11 cellular contexts compared by ENCODE assay signal in the genomic region with DNA sequence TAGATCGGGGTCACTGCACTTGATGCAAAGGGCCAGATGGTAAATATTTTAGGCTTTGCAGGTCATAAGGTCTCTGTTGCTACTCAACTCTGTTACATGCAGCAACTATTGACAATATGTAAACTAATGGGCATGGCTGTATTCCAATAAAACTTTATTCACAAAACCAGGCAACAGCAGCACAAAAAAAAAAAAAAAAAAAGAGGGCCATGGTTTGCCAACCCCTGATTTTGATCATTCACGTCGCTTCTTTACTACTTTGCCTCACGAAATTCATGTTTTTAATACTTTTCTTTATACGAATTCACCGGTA.
"Had no signal": no experiment of that assay in that cellular context is flagged by ENCODE, and none has a peak within 500 bp of the region (broad histone marks: within the 10 kb centered on the region; RNA-seq: fewer than 3 reads in every experiment).

No MANE protein-coding gene starts in this region.

- H3K4me3 ChIP-seq: GM23248, GM23338, HAP-1 had no signal

- H3K27ac ChIP-seq: GM23248 had no signal

- H3K4me2 ChIP-seq: GM23338 had no signal

- H3K9ac ChIP-seq: GM23248 had no signal

- H3K9me3 Mint-ChIP-seq: GM23338, H9, HFFc6 had no signal

- H2AFZ ChIP-seq: GM23248, GM23338 had no signal

- H3K9me3 ChIP-seq: HAP-1 had no signal

- H3K27ac Mint-ChIP-seq: GM23338, H9, HFFc6 had no signal

- ATAC-seq: GM23338, HCT116 had no signal

- DNase-seq: GM23248, GOT3, H7, H9, HCEC 1CT, HFFc6 had no signal

- FAIRE-seq: H1, H54 had no signal

- H3K4me3 Mint-ChIP-seq: GM23338, H9, HFFc6 had no signal

- H3K4me1 ChIP-seq: HAP-1 had no signal

- H3K36me3 ChIP-seq: HAP-1 had no signal
